9 cellular contexts compared by ENCODE assay signal in genomic region chr2:84963692-84964405, GRCh38. TPM values are rescaled to one million over a fixed set of nuclear protein-coding genes. Genes with fewer than 3 reads are reported as not detected.
A peak's percentile ranks its signal among the peaks of the same experiment; 100 is the strongest.
DNase-seq lines count a peak whose midpoint lies in the region; ATAC-seq and TF ChIP-seq lines count a peak whose summit lies in the region.
"Had no signal": no experiment of that assay in that cellular context is flagged by ENCODE, and none has a peak within 500 bp of the region (broad histone marks: within the 10 kb centered on the region; RNA-seq: fewer than 3 reads in every experiment).

No MANE protein-coding gene starts in this region.

- no peak for DNase-seq in activated T-cell treated with anti-CD3 and anti-CD28 coated beads, Interleukin-2, amount 50 U/mL, for 24 hours
- DNase-seq in activated T-cell treated with anti-CD3 and anti-CD28 coated beads, Interleukin-2, amount 50 U/mL, for 72 hours: no peak
- DNase-seq in RPMI7951 (ENCODE audit: low read depth): peak; percentile 80
- peak; percentile 82 for DNase-seq in fibroblast of pulmonary artery (ENCODE audit: low read depth)
- no peak for DNase-seq in stimulated activated effector memory CD8-positive, alpha-beta T cell treated with anti-CD3 and anti-CD28 coated beads, Interleukin-12 subunit alpha, Interleukin-12 subunit beta, amount 100 ng/mL, for 72 hours (ENCODE audit: low spot score in 2 of 2)
- no peak for DNase-seq in germinal center (ENCODE audit: low spot score)
- no peak for DNase-seq in activated T-cell treated with anti-CD3 and anti-CD28 coated beads for 4 hours
- DNase-seq: BE2C had no signal

- H3K27ac Mint-ChIP-seq in activated T-cell treated with anti-CD3 and anti-CD28 coated beads, Interleukin-2, amount 50 U/mL, for 24 hours: peak overlapping the region; percentile 31
- no peak overlapping the region for H3K27ac Mint-ChIP-seq in activated T-cell treated with anti-CD3 and anti-CD28 coated beads, Interleukin-2, amount 50 U/mL, for 72 hours
- peak overlapping the region; percentile 14 for H3K27ac Mint-ChIP-seq in stimulated activated effector memory CD8-positive, alpha-beta T cell treated with anti-CD3 and anti-CD28 coated beads, Interleukin-12 subunit alpha, Interleukin-12 subunit beta, amount 100 ng/mL, for 72 hours

- H3K4me3 Mint-ChIP-seq in activated T-cell treated with anti-CD3 and anti-CD28 coated beads, Interleukin-2, amount 50 U/mL, for 24 hours: no peak overlapping the region
- H3K4me3 Mint-ChIP-seq in activated T-cell treated with anti-CD3 and anti-CD28 coated beads, Interleukin-2, amount 50 U/mL, for 72 hours: no peak overlapping the region
- no peak overlapping the region for H3K4me3 Mint-ChIP-seq in stimulated activated effector memory CD8-positive, alpha-beta T cell treated with anti-CD3 and anti-CD28 coated beads, Interleukin-12 subunit alpha, Interleukin-12 subunit beta, amount 100 ng/mL, for 72 hours

- H3K9me3 Mint-ChIP-seq in activated T-cell treated with anti-CD3 and anti-CD28 coated beads, Interleukin-2, amount 50 U/mL, for 24 hours: no peaks in the 10 kb centered on the region
- H3K9me3 Mint-ChIP-seq in activated T-cell treated with anti-CD3 and anti-CD28 coated beads, Interleukin-2, amount 50 U/mL, for 72 hours: no peaks in the 10 kb centered on the region
- H3K9me3 Mint-ChIP-seq in stimulated activated effector memory CD8-positive, alpha-beta T cell treated with anti-CD3 and anti-CD28 coated beads, Interleukin-12 subunit alpha, Interleukin-12 subunit beta, amount 100 ng/mL, for 72 hours: peaks cover 2% of the 10 kb centered on the region

- no peaks in the 10 kb centered on the region for H3K27me3 Mint-ChIP-seq in activated T-cell treated with anti-CD3 and anti-CD28 coated beads, Interleukin-2, amount 50 U/mL, for 24 hours
- no peaks in the 10 kb centered on the region for H3K27me3 Mint-ChIP-seq in activated T-cell treated with anti-CD3 and anti-CD28 coated beads, Interleukin-2, amount 50 U/mL, for 72 hours (ENCODE audit: low read depth)

- TF ChIP-seq CTCF in fibroblast of pulmonary artery (IDR thresholded peaks at IDR 0.05; ENCODE audit: low read length, missing control alignments): no peak

- H3K4me1 Mint-ChIP-seq in activated T-cell treated with anti-CD3 and anti-CD28 coated beads, Interleukin-2, amount 50 U/mL, for 24 hours (ENCODE audit: low read depth): peaks cover 49% of the 10 kb centered on the region
- peaks cover 28% of the 10 kb centered on the region for H3K4me1 Mint-ChIP-seq in activated T-cell treated with anti-CD3 and anti-CD28 coated beads, Interleukin-2, amount 50 U/mL, for 72 hours (ENCODE audit: low read depth)
- peaks cover 48% of the 10 kb centered on the region for H3K4me1 Mint-ChIP-seq in stimulated activated effector memory CD8-positive, alpha-beta T cell treated with anti-CD3 and anti-CD28 coated beads, Interleukin-12 subunit alpha, Interleukin-12 subunit beta, amount 100 ng/mL, for 72 hours

- peaks cover 81% of the 10 kb centered on the region for H3K36me3 Mint-ChIP-seq in activated T-cell treated with anti-CD3 and anti-CD28 coated beads, Interleukin-2, amount 50 U/mL, for 24 hours (ENCODE audit: low read depth)
- H3K36me3 Mint-ChIP-seq in activated T-cell treated with anti-CD3 and anti-CD28 coated beads, Interleukin-2, amount 50 U/mL, for 72 hours (ENCODE audit: insufficient read depth in 2 of 2): peaks cover 18 to 27% of the 10 kb centered on the region in 2 donors
- H3K36me3 Mint-ChIP-seq in stimulated activated effector memory CD8-positive, alpha-beta T cell treated with anti-CD3 and anti-CD28 coated beads, Interleukin-12 subunit alpha, Interleukin-12 subunit beta, amount 100 ng/mL, for 72 hours: peaks cover 96% of the 10 kb centered on the region

- ATAC-seq in activated T-cell treated with anti-CD3 and anti-CD28 coated beads, Interleukin-2, amount 50 U/mL, for 72 hours (replicated peaks in 1 of 2): no peak
- ATAC-seq in stimulated activated effector memory CD8-positive, alpha-beta T cell treated with anti-CD3 and anti-CD28 coated beads, Interleukin-12 subunit alpha, Interleukin-12 subunit beta, amount 100 ng/mL, for 72 hours: no peak
- no peak for ATAC-seq in GM18498 (IDR thresholded peaks at IDR 0.05; ENCODE audit: unreplicated experiment)

- H3K4me3 ChIP-seq in fibroblast of pulmonary artery (replicated peaks; ENCODE audit: low read depth, low read length): no peak overlapping the region

RNA-seq across cellular contexts. Expression of gene KCMF1, which starts 7.1 kb away (rescaled TPM):
- total RNA-seq in activated T-cell treated with anti-CD3 and anti-CD28 coated beads, Interleukin-2, amount 50 U/mL, for 72 hours: 100 to 1,000 TPM; 115 to 139 TPM
- 48.3 and 56.4 TPM in 2 replicates for total RNA-seq in RPMI7951 (2014; rRNA removed; shearing (Covaris generic))

RNA-seq across cellular contexts. Expression of gene TMSB10, which starts 58.4 kb away (rescaled TPM):
- total RNA-seq in activated T-cell treated with anti-CD3 and anti-CD28 coated beads, Interleukin-2, amount 50 U/mL, for 72 hours: 1,000 to 10,000 TPM in 1 of 2 donors, 100 to 1,000 TPM in 1; 884 to 1,078 TPM
- 10,908 and 12,539 TPM in 2 replicates for total RNA-seq in RPMI7951 (2014; rRNA removed; shearing (Covaris generic))

Comparison
In these comparisons a context has a peak if more than half of its experiments do, and no peak if none do; other contexts are left out.
1. DNase-seq: peak in RPMI7951 (single experiment) and fibroblast of pulmonary artery (single experiment); none in activated T-cell treated with anti-CD3 and anti-CD28 coated beads, Interleukin-2, amount 50 U/mL, for 24 hours (single experiment), activated T-cell treated with anti-CD3 and anti-CD28 coated beads, Interleukin-2, amount 50 U/mL, for 72 hours (0 of 2), stimulated activated effector memory CD8-positive, alpha-beta T cell treated with anti-CD3 and anti-CD28 coated beads, Interleukin-12 subunit alpha, Interleukin-12 subunit beta, amount 100 ng/mL, for 72 hours (0 of 2), germinal center (single experiment) and activated T-cell treated with anti-CD3 and anti-CD28 coated beads for 4 hours (single experiment).
2. RNA of gene TMSB10, which starts 58.4 kb away (total RNA-seq): 10,908 to 12,539 TPM in RPMI7951; 884 to 1,078 TPM in activated T-cell treated with anti-CD3 and anti-CD28 coated beads, Interleukin-2, amount 50 U/mL, for 72 hours; every median in the first group is over 10 times any median in the second.